ENCODE assay signal across 16 cellular contexts in the genomic region with DNA sequence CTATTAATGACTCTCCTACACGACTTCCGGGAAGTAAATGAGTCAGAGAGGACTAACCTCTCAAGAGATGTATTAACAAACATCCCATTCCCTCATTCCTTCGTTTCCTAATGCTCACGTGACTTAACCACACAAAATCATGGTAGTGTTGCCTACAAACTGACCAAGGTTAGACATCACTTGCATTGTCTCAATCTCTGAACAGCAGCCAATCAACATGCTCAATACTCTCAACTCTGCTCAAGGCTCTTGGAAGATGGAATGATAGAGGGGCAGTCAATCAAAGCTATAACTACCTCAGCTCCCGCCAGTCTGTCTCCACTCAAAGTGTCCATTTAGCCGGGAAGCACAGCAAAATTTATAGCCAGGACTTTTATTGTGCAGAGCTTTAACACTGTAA.
DNase-seq lines count a peak whose midpoint lies in the region; ATAC-seq, FAIRE-seq and TF ChIP-seq lines count a peak whose summit lies in the region.
"Had no signal": no experiment of that assay in that cellular context is flagged by ENCODE, and none has a peak within 500 bp of the region (broad histone marks: within the 10 kb centered on the region; RNA-seq: fewer than 3 reads in every experiment).

No MANE protein-coding gene starts in this region.

- no peak for TF ChIP-seq POLR2A in GM12878 (IDR thresholded peaks at IDR 0.05; ENCODE audit: low read depth, low read length)

- RAD21 ChIA-PET in GM12878 (lab: Charles Lee; ENCODE audit: unreplicated experiment): interaction anchor here (0.7 kb wide), 1 partner anchor 465 kb away, joined by 3 read pairs; no protein-coding TSS in a partner anchor

- WGBS in GM12878 (ENCODE audit: insufficient coverage, insufficient replicate concordance, low lambda C conversion rate, missing lambda C conversion rate): 48% methylated on average over 6 of the region's 6 CpGs

- CTCF ChIA-PET in GM10248 (lab: Yijun Ruan, JAX) (no interaction called here), HEK293T (lab: Yijun Ruan, JAX) (interaction anchor here (0.6 kb wide), 1 partner anchor 26 kb away, joined by 3 read pairs; no protein-coding TSS in a partner anchor), GM12878 (lab: Yijun Ruan, JAX) (no interaction called here)

- no peak for TF ChIP-seq RAD21 in GM12878 (IDR thresholded peaks at IDR 0.05; ENCODE audit: insufficient read depth, low read depth, low read length)

- H3K27ac ChIP-seq in GM12878 (ENCODE audit: control insufficient read depth, insufficient read depth): no peak overlapping the region
- H3K27ac ChIP-seq: BLaER1 treated with 17β-estradiol and CSF1 and Interleukin-3, amounts not matched to agents 10 nM and 100 nM; brain microvascular endothelial cell had no signal

- peaks cover 9% of the 10 kb centered on the region for H3K27me3 Mint-ChIP-seq in nephron progenitor cell (ENCODE audit: low read depth, poor library complexity)
- H3K27me3 Mint-ChIP-seq: activated CD4-positive, alpha-beta T cell treated with anti-CD3 and anti-CD28 coated beads for 36 hours had no signal

- ATAC-seq in GM12878: no peak
- no peak for ATAC-seq in GM18520 (IDR thresholded peaks at IDR 0.05; ENCODE audit: unreplicated experiment)
- ATAC-seq: activated CD4-positive, alpha-beta T cell treated with anti-CD3 and anti-CD28 coated beads for 36 hours; left lobe of liver had no signal

- no peaks in the 10 kb centered on the region for H3K9me3 ChIP-seq in GM12878 (replicated peaks; ENCODE audit: control insufficient read depth, insufficient read depth, low read length)
- H3K9me3 ChIP-seq: BLaER1 treated with 17β-estradiol and CSF1 and Interleukin-3, amounts not matched to agents 10 nM and 100 nM had no signal

- H3K36me3 Mint-ChIP-seq in nephron progenitor cell (ENCODE audit: low read depth): no peaks in the 10 kb centered on the region

- SMC1A ChIA-PET in GM12878 (lab: Charles Lee; ENCODE audit: uncharacterized antibody, unreplicated experiment): no interaction called here

- H3K4me1 Mint-ChIP-seq in nephron progenitor cell: peaks cover 35% of the 10 kb centered on the region

- no peak for TF ChIP-seq CTCF in GM10248 (IDR thresholded peaks at IDR 0.05; ENCODE audit: control extremely low read depth, extremely low read depth, low read depth, missing control alignments)
- TF ChIP-seq CTCF in GM12878 (IDR thresholded peaks at IDR 0.05 in 2 of 3, conservative IDR thresholded peaks at IDR 0.05 in 1 of 3; ENCODE audit: control insufficient read depth in 2 of 3, extremely low read depth in 1 of 3, insufficient read depth in 1 of 3, low read depth in 3 of 3, low read length in 3 of 3): no peak
- TF ChIP-seq CTCF in nephron progenitor cell (IDR thresholded peaks at IDR 0.05): no peak

- H3K9ac ChIP-seq in GM12878 (ENCODE audit: control insufficient read depth, insufficient read depth, low read length): no peak overlapping the region
- H3K9ac ChIP-seq: BLaER1 treated with 17β-estradiol and CSF1 and Interleukin-3, amounts not matched to agents 10 nM and 100 nM had no signal

- intact Hi-C loops in GM12878 (cut with micrococcal nuclease; ENCODE audit: unreplicated experiment): loop anchor here (2.0 to 5.0 kb wide), 3 partner anchors 29 to 171 kb away; no protein-coding TSS in a partner anchor

- FAIRE-seq in GM12878 (lab: Jason Lieb, UNC): no peak

- POLR2A ChIA-PET in GM10248 (lab: Yijun Ruan, JAX): no interaction called here
- POLR2A ChIA-PET in HEK293T (lab: Yijun Ruan, JAX): no interaction called here
- POLR2A ChIA-PET in GM12878 (lab: Charles Lee): no interaction called here

- H3K4me2 ChIP-seq in GM12878 (ENCODE audit: control insufficient read depth, insufficient read depth): no peak overlapping the region
- H3K4me2 ChIP-seq: BLaER1 treated with 17β-estradiol and CSF1 and Interleukin-3, amounts not matched to agents 10 nM and 100 nM had no signal

- peak; percentile 8 for DNase-seq in GM10248 (ENCODE audit: extremely low spot score)
- DNase-seq in HEK293T (ENCODE audit: extremely low spot score): peak; percentile 66
- no peak for DNase-seq in GM12878 (ENCODE audit: low read depth, low spot score)
- DNase-seq in nephron progenitor cell: no peak
- DNase-seq in midbrain (lab: John Stamatoyannopoulos, UW): no peak
- no peak for DNase-seq in MV-4-11 (lab: John Stamatoyannopoulos, UW)
- DNase-seq: activated CD4-positive, alpha-beta T cell treated with anti-CD3 and anti-CD28 coated beads for 36 hours; activated naive CD4-positive, alpha-beta T cell; brain microvascular endothelial cell; NCI-H1436; SIG-M5; stimulated activated CD4-positive, alpha-beta T cell treated with anti-CD3 and anti-CD28 coated beads, Interleukin-4, amount 100 ng/mL, for 24 hours; T1000 had no signal

- BruUV-seq in GM12878 (replicated peaks; lab: Mats Ljungman, UMichigan): no TSS peak

- no peaks in the 10 kb centered on the region for H3K27me3 ChIP-seq in GM12878 (replicated peaks in 1 of 2; ENCODE audit: control insufficient read depth in 2 of 2, insufficient read depth in 2 of 2, low read length in 1 of 2)
- H3K27me3 ChIP-seq: BLaER1 treated with 17β-estradiol and CSF1 and Interleukin-3, amounts not matched to agents 10 nM and 100 nM; brain microvascular endothelial cell had no signal

- no peak for TF ChIP-seq EP300 in GM12878 (IDR thresholded peaks at IDR 0.05; ENCODE audit: borderline replicate concordance in 1 of 2, control insufficient read depth in 1 of 2, low read depth in 2 of 2, low read length in 2 of 2)

- H3K79me2 ChIP-seq in GM12878 (ENCODE audit: control insufficient read depth, insufficient read depth, low read length): no peaks in the 10 kb centered on the region

- peak overlapping the region; percentile 24 for H3K4me3 Mint-ChIP-seq in nephron progenitor cell
- H3K4me3 Mint-ChIP-seq: activated CD4-positive, alpha-beta T cell treated with anti-CD3 and anti-CD28 coated beads for 36 hours had no signal

- H2AFZ ChIP-seq in GM12878 (ENCODE audit: control insufficient read depth, low read depth, low read length): no peak overlapping the region

- peak overlapping the region; percentile 20 for H3K27ac Mint-ChIP-seq in nephron progenitor cell
- H3K27ac Mint-ChIP-seq: activated CD4-positive, alpha-beta T cell treated with anti-CD3 and anti-CD28 coated beads for 36 hours had no signal

- in situ Hi-C loops in GM12878 (cut with MboI): no loop called here

- H3K9me3 Mint-ChIP-seq in nephron progenitor cell: peaks cover 11% of the 10 kb centered on the region

- H4K20me1 ChIP-seq in GM12878 (ENCODE audit: control insufficient read depth, insufficient read depth): no peaks in the 10 kb centered on the region
- H4K20me1 ChIP-seq: BLaER1 treated with 17β-estradiol and CSF1 and Interleukin-3, amounts not matched to agents 10 nM and 100 nM had no signal

- H3K4me3 ChIP-seq in GM12878: no peak overlapping the region
- H3K4me3 ChIP-seq: BLaER1 treated with 17β-estradiol and CSF1 and Interleukin-3, amounts not matched to agents 10 nM and 100 nM had no signal

- H3K36me3 ChIP-seq in GM12878 (ENCODE audit: control insufficient read depth in 2 of 2, insufficient read depth in 2 of 2, low read length in 1 of 2): no peaks in the 10 kb centered on the region
- H3K36me3 ChIP-seq: BLaER1 treated with 17β-estradiol and CSF1 and Interleukin-3, amounts not matched to agents 10 nM and 100 nM; brain microvascular endothelial cell had no signal

- peaks cover 14% of the 10 kb centered on the region for H3K4me1 ChIP-seq in GM12878 (ENCODE audit: control insufficient read depth, insufficient read depth, low read length)

TF ChIP-seq in HEK293T, 16 proteins besides CTCF, POLR2A, EP300 and RAD21:
- no peak for TF ChIP-seq HDGF (IDR thresholded peaks at IDR 0.05; ENCODE audit: borderline replicate concordance)
- peak; percentile 65 for TF ChIP-seq L3MBTL2 (conservative IDR thresholded peaks at IDR 0.05)
- TF ChIP-seq, protein P1, sequence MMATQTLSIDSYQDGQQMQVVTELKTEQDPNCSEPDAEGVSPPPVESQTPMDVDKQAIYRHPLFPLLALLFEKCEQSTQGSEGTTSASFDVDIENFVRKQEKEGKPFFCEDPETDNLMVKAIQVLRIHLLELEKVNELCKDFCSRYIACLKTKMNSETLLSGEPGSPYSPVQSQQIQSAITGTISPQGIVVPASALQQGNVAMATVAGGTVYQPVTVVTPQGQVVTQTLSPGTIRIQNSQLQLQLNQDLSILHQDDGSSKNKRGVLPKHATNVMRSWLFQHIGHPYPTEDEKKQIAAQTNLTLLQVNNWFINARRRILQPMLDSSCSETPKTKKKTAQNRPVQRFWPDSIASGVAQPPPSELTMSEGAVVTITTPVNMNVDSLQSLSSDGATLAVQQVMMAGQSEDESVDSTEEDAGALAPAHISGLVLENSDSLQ (IDR thresholded peaks at IDR 0.05): peak; percentile 97
TF ChIP-seq in HEK293T: peak in this region for 2.

TF ChIP-seq in GM12878, 131 proteins besides CTCF, POLR2A, EP300 and RAD21 (continues in another document):
- TF ChIP-seq BHLHE40 (IDR thresholded peaks at IDR 0.05; ENCODE audit: borderline replicate concordance in 1 of 2, low read depth in 2 of 2, low read length in 1 of 2) (peak in 1 of 2 experiments; percentile 62; a peak in 2 of 4 replicates), EED (IDR thresholded peaks at IDR 0.05; ENCODE audit: low read depth) (peak; percentile 40; the same call in 1 of the 2 replicates), RAD51 (IDR thresholded peaks at IDR 0.05) (no peak), RUNX3 (IDR thresholded peaks at IDR 0.05; ENCODE audit: low read length) (peak; percentile 39; the same call in 1 of the 2 replicates), JUNB (IDR thresholded peaks at IDR 0.05) (0 out of 2 replicates have a peak, but pooled peaks have one; percentile 20), IKZF2 (IDR thresholded peaks at IDR 0.05) (no peak)
- TF ChIP-seq, protein P2, sequence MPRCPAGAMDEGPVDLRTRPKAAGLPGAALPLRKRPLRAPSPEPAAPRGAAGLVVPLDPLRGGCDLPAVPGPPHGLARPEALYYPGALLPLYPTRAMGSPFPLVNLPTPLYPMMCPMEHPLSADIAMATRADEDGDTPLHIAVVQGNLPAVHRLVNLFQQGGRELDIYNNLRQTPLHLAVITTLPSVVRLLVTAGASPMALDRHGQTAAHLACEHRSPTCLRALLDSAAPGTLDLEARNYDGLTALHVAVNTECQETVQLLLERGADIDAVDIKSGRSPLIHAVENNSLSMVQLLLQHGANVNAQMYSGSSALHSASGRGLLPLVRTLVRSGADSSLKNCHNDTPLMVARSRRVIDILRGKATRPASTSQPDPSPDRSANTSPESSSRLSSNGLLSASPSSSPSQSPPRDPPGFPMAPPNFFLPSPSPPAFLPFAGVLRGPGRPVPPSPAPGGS (IDR thresholded peaks at IDR 0.05; ENCODE audit: borderline replicate concordance, insufficient read depth, low read depth, low read length, poor library complexity, severe bottlenecking): no peak
- TF ChIP-seq, protein P3, sequence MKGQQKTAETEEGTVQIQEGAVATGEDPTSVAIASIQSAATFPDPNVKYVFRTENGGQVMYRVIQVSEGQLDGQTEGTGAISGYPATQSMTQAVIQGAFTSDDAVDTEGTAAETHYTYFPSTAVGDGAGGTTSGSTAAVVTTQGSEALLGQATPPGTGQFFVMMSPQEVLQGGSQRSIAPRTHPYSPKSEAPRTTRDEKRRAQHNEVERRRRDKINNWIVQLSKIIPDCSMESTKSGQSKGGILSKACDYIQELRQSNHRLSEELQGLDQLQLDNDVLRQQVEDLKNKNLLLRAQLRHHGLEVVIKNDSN (IDR thresholded peaks at IDR 0.05; ENCODE audit: borderline replicate concordance, extremely low read length, insufficient read depth, low read depth, low read length): peak; percentile 9

Comparison
In these comparisons a context has a peak if more than half of its experiments do, and no peak if none do; other contexts are left out.
1. DNase-seq: peak in GM10248 (single experiment) and HEK293T (single experiment); none in GM12878 (single experiment), nephron progenitor cell (single experiment), midbrain (single experiment) and MV-4-11 (single experiment).